In genomic region chr11:6474423-6474792, GRCh38 we compare ENCODE assay signal across 1 cellular context.
TF ChIP-seq lines count a peak whose summit lies in the region.

No MANE protein-coding gene starts in this region.

TF ChIP-seq in HCT116, 20 proteins besides CTCF, POLR2A, EP300 and RAD21 (continued from another document):
- no peak for TF ChIP-seq CBX3 (IDR thresholded peaks at IDR 0.05; ENCODE audit: low read depth)
- no peak for TF ChIP-seq CEBPB (IDR thresholded peaks at IDR 0.05; ENCODE audit: low read depth)
- TF ChIP-seq EGR1 (IDR thresholded peaks at IDR 0.05; ENCODE audit: low read depth), result no peak
TF ChIP-seq in HCT116: peak in this region for 0.
